29 cellular contexts compared by ENCODE assay signal in the genomic region with DNA sequence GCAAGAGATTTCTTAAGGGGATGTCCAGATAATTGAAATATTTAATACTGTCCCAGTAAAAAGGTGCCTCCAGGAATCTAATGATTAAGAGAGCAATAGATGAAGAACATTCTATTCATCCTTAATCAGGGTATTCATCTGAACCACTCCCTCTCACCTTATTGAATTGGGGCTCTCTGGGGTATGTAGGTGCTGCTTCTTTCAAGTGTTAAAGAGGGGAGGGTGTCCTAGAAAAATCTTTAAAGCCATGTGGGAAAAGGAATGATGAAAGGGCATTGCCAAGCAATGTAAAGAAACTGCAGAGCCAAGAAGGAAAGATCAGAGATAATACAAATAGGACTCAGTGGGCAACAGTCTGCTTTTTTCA. TPM values are rescaled to one million over a fixed set of nuclear protein-coding genes. Genes with fewer than 3 reads are reported as not detected.
DNase-seq lines count a peak whose midpoint lies in the region; ATAC-seq and TF ChIP-seq lines count a peak whose summit lies in the region.
"Had no signal": no experiment of that assay in that cellular context is flagged by ENCODE, and none has a peak within 500 bp of the region (broad histone marks: within the 10 kb centered on the region; RNA-seq: fewer than 3 reads in every experiment).

No MANE protein-coding gene starts in this region.

- H3K36me3 ChIP-seq in heart right ventricle: no peaks in the 10 kb centered on the region
- H3K36me3 ChIP-seq in PC-9 (ENCODE audit: low read depth): peaks cover 6% of the 10 kb centered on the region
- H3K36me3 ChIP-seq in right atrium auricular region: no peaks in the 10 kb centered on the region
- no peaks in the 10 kb centered on the region for H3K36me3 ChIP-seq in skeletal muscle tissue (ENCODE audit: control insufficient read depth in 3 of 3, insufficient read depth in 3 of 3, low read length in 3 of 3)
- no peaks in the 10 kb centered on the region for H3K36me3 ChIP-seq in colonic mucosa
- no peaks in the 10 kb centered on the region for H3K36me3 ChIP-seq in right lobe of liver
- H3K36me3 ChIP-seq: BE2C, gastroesophageal sphincter, HAP-1, neutrophil, prostate gland, SJCRH30, upper lobe of left lung had no signal

- CTCF ChIA-PET in PC-9 (lab: Charles Lee): interaction anchor here (1.2 kb wide), 1 partner anchor 9 kb away, joined by 3 read pairs; no protein-coding TSS in a partner anchor

- no peak overlapping the region for H2AFZ ChIP-seq in PC-9

- peak overlapping the region; percentile 91 for H3K4me2 ChIP-seq in PC-9
- H3K4me2 ChIP-seq: smooth muscle cell had no signal

- peak overlapping the region; percentile 70 to 84 (median 82) for H3K9ac ChIP-seq in skeletal muscle tissue (ENCODE audit: low read depth in 1 of 3, low read length in 3 of 3)
- H3K9ac ChIP-seq in colonic mucosa (ENCODE audit: low read depth in 2 of 2, low read length in 2 of 2): peak overlapping the region in 1 of 2 donors; percentile 24

- DNase-seq in heart right ventricle (no peak), Right ventricle myocardium superior (no peak), PC-9 (no peak), right atrium auricular region (ENCODE audit: low spot score) (no peak), colonic mucosa (no peak), right lobe of liver (no peak)
- DNase-seq in activated effector memory CD4-positive, alpha-beta T cell treated with anti-CD3 and anti-CD28 coated beads, Interleukin-2, amount 50 U/mL, for 16 hours: no peak
- DNase-seq: activated CD8-positive, alpha-beta memory T cell treated with anti-CD3 and anti-CD28 coated beads for 24 hours; activated gamma-delta T cell treated with Interleukin-2 at 50 U/mL for 16 hours; activated naive CD8-positive, alpha-beta T cell treated with anti-CD3 and anti-CD28 coated beads, Interleukin-2, amount 50 U/mL, for 24 hours; activated T-cell treated with anti-CD3 and anti-CD28 coated beads, Interleukin-2, amount 50 U/mL, for 1 hour; BE2C; body of pancreas; DND-41; effector CD4-positive, alpha-beta T cell; erythroblast; NCI-H1105; NCI-H2029 treated with DMSO at 0.1 percent for 48 hours; NCI-H446; SJCRH30; upper lobe of left lung had no signal

- peaks cover 53% of the 10 kb centered on the region for H3K79me2 ChIP-seq in PC-9 (ENCODE audit: low read depth)

- H4K20me1 ChIP-seq in PC-9 (ENCODE audit: insufficient read depth): no peaks in the 10 kb centered on the region

- peak overlapping the region in 9 of 10 donors; percentile 14 to 56 (median 41) for H3K4me3 ChIP-seq in heart right ventricle
- H3K4me3 ChIP-seq in PC-9: peak overlapping the region; percentile 73
- peak overlapping the region; percentile 21 to 44 for H3K4me3 ChIP-seq in right atrium auricular region
- H3K4me3 ChIP-seq in skeletal muscle tissue (ENCODE audit: low read length in 3 of 3): peak overlapping the region; percentile 63 to 75 (median 73)
- no peak overlapping the region for H3K4me3 ChIP-seq in colonic mucosa
- H3K4me3 ChIP-seq in right lobe of liver: no peak overlapping the region
- H3K4me3 ChIP-seq: body of pancreas, gastroesophageal sphincter, HAP-1, prostate gland, SJCRH30, smooth muscle cell, upper lobe of left lung had no signal

- TF ChIP-seq POLR2A in right lobe of liver (IDR thresholded peaks at IDR 0.05): no peak

- no peaks in the 10 kb centered on the region for H3K9me2 ChIP-seq in PC-9 (ENCODE audit: insufficient read depth)

- BruUV-seq in PC-9 (replicated peaks; lab: Mats Ljungman, UMichigan): TSS peak; percentile 78

- intact Hi-C loops in heart right ventricle (cut with DNase I): loop anchor here in 4 of 10 donors (5.0 to 10.0 kb wide), 3 partner anchors 67 to 217 kb away; no protein-coding TSS in a partner anchor
- intact Hi-C loops in Right ventricle myocardium superior (cut with DNase I): no loop called here
- intact Hi-C loops in PC-9 (cut with micrococcal nuclease; ENCODE audit: unreplicated experiment): no loop called here
- intact Hi-C loops in colonic mucosa (cut with DNase I): no loop called here
- intact Hi-C loops in right lobe of liver (cut with DNase I): no loop called here

- POLR2A ChIA-PET in PC-9 (lab: Charles Lee; ENCODE audit: unreplicated experiment): interaction anchor here (0.7 to 0.9 kb wide), 3 partner anchors 9 to 123 kb away, joined by 3 to 4 read pairs (median 3); no protein-coding TSS in a partner anchor

- H3K4me1 ChIP-seq in heart right ventricle: peaks cover 0 to 25% (median 4%) of the 10 kb centered on the region in 9 donors
- peaks cover 85% of the 10 kb centered on the region for H3K4me1 ChIP-seq in PC-9 (replicated peaks; ENCODE audit: insufficient read depth)
- peaks cover 0 to 5% of the 10 kb centered on the region in 2 donors for H3K4me1 ChIP-seq in right atrium auricular region
- peaks cover 0 to 14% (median 3%) of the 10 kb centered on the region in 3 donors for H3K4me1 ChIP-seq in skeletal muscle tissue (ENCODE audit: control insufficient read depth in 3 of 3, insufficient read depth in 3 of 3, low read length in 3 of 3)
- H3K4me1 ChIP-seq in colonic mucosa: no peaks in the 10 kb centered on the region
- H3K4me1 ChIP-seq in right lobe of liver: peaks cover 0 to 10% (median 0%) of the 10 kb centered on the region in 4 donors
- H3K4me1 ChIP-seq: body of pancreas, gastroesophageal sphincter, prostate gland, upper lobe of left lung had no signal

- H3K9me3 ChIP-seq in heart right ventricle (no peaks in the 10 kb centered on the region), PC-9 (ENCODE audit: insufficient read depth, low read depth) (no peaks in the 10 kb centered on the region), right atrium auricular region (no peaks in the 10 kb centered on the region), skeletal muscle tissue (ENCODE audit: control insufficient read depth in 3 of 3, low read length in 3 of 3) (no peaks in the 10 kb centered on the region), colonic mucosa (no peaks in the 10 kb centered on the region), right lobe of liver (no peaks in the 10 kb centered on the region)
- H3K9me3 ChIP-seq: BE2C, body of pancreas, gastroesophageal sphincter, HAP-1, neutrophil, prostate gland, SJCRH30, upper lobe of left lung had no signal

- ATAC-seq in heart right ventricle (peak in 2 of 8 donors; percentile 2 to 21), Right ventricle myocardium superior (ENCODE audit: poor library complexity) (no peak), right lobe of liver (no peak)
- ATAC-seq: activated naive CD8-positive, alpha-beta T cell treated with anti-CD3 and anti-CD28 coated beads, Interleukin-2, amount 50 U/mL, for 24 hours; body of pancreas; gastroesophageal sphincter had no signal

- no peaks in the 10 kb centered on the region for H3K27me3 ChIP-seq in heart right ventricle
- H3K27me3 ChIP-seq in PC-9 (ENCODE audit: insufficient read depth, low read depth): no peaks in the 10 kb centered on the region
- no peaks in the 10 kb centered on the region for H3K27me3 ChIP-seq in right atrium auricular region
- H3K27me3 ChIP-seq in skeletal muscle tissue (ENCODE audit: control insufficient read depth in 3 of 3, insufficient read depth in 3 of 3, low read length in 3 of 3): no peaks in the 10 kb centered on the region
- H3K27me3 ChIP-seq in colonic mucosa: no peaks in the 10 kb centered on the region
- H3K27me3 ChIP-seq in right lobe of liver: no peaks in the 10 kb centered on the region
- H3K27me3 ChIP-seq: BE2C, body of pancreas, gastroesophageal sphincter, neutrophil, SJCRH30, upper lobe of left lung had no signal

- H3K27ac ChIP-seq in heart right ventricle (peak overlapping the region; percentile 16 to 89 (median 74)), PC-9 (peak overlapping the region; percentile 95), right atrium auricular region (peak overlapping the region; percentile 57 to 81), skeletal muscle tissue (ENCODE audit: low read depth, low read length) (peak overlapping the region; percentile 93), colonic mucosa (no peak overlapping the region), right lobe of liver (no peak overlapping the region)
- H3K27ac ChIP-seq: body of pancreas, gastroesophageal sphincter, neutrophil, prostate gland, SJCRH30, upper lobe of left lung had no signal

- peaks cover 52% of the 10 kb centered on the region for H3F3A ChIP-seq in PC-9 (ENCODE audit: insufficient read depth, low read depth)

- TF ChIP-seq CTCF in heart right ventricle (IDR thresholded peaks at IDR 0.05) (no peak), PC-9 (conservative IDR thresholded peaks at IDR 0.05) (no peak), right atrium auricular region (IDR thresholded peaks at IDR 0.05) (no peak), colonic mucosa (IDR thresholded peaks at IDR 0.05) (no peak), right lobe of liver (IDR thresholded peaks at IDR 0.05) (no peak)

RNA-seq across cellular contexts. Expression of gene HERC4, which starts 12.9 kb away (rescaled TPM):
- total RNA-seq in heart right ventricle: 10 to 100 TPM; 23.3 to 42.1 (median 32.3) TPM
- 10 to 100 TPM in 1 of 2 donors, 1 to 10 TPM in 1; 10.0 to 18.5 TPM for polyA plus RNA-seq in heart right ventricle
- 24.1 TPM for total RNA-seq in Right ventricle myocardium superior
- 115 and 116 TPM in 2 replicates for total RNA-seq in PC-9 (2021)
- total RNA-seq in right atrium auricular region: 10 to 100 TPM; 22.0 to 22.5 TPM
- total RNA-seq in skeletal muscle tissue: 64.7 TPM
- total RNA-seq in colonic mucosa: 10 to 100 TPM; 35.3 to 51.5 TPM
- total RNA-seq in right lobe of liver: 10 to 100 TPM; 17.6 to 32.2 (median 26.9) TPM

RNA-seq across cellular contexts. Expression of gene MYPN, which starts 21.3 kb away (rescaled TPM):
- total RNA-seq in heart right ventricle (100 to 1,000 TPM in 8 of 10 donors, 10 to 100 TPM in 2; 86.5 to 302 (median 175) TPM), Right ventricle myocardium superior (92.0 TPM), PC-9 (2021) (3.9 and 4.1 TPM in 2 replicates), right atrium auricular region (100 to 1,000 TPM in 1 of 2 donors, 10 to 100 TPM in 1; 93.5 to 145 TPM), skeletal muscle tissue (57.4 TPM), colonic mucosa (under 1 TPM; 0.07 to 0.27 TPM), right lobe of liver (under 1 TPM in 4 of 6 experiments, not detected in 2; 0.07 to 0.31 (median 0.10) TPM)
- 10 to 100 TPM; 27.1 to 67.2 TPM for polyA plus RNA-seq in heart right ventricle
- total RNA-seq: activated CD4-positive, alpha-beta T cell treated with anti-CD3 and anti-CD28 coated beads for 36 hours; subcutaneous adipose tissue; upper lobe of left lung had no signal

Comparison
In these comparisons a context has a peak if more than half of its experiments do, and no peak if none do; other contexts are left out.
1. H3K27ac ChIP-seq: peak in heart right ventricle (10 of 10), PC-9 (single experiment), right atrium auricular region (2 of 2) and skeletal muscle tissue (single experiment); none in colonic mucosa (single experiment) and right lobe of liver (0 of 3).
2. H3K4me3 ChIP-seq: peak in heart right ventricle (9 of 10), PC-9 (single experiment), right atrium auricular region (2 of 2) and skeletal muscle tissue (3 of 3); none in colonic mucosa (single experiment) and right lobe of liver (0 of 3).
3. RNA of gene MYPN, which starts 21.3 kb away (total RNA-seq): 86.5 to 302 TPM in heart right ventricle, 93.5 to 145 TPM in right atrium auricular region, 92.0 TPM in Right ventricle myocardium superior (single experiment) and 57.4 TPM in skeletal muscle tissue (single experiment); 3.9 to 4.1 TPM in PC-9, 0.07 to 0.27 TPM in colonic mucosa and 0.07 to 0.31 TPM in right lobe of liver; every median in the first group is over 10 times any median in the second.